In genomic region chr20:325889-326644, GRCh38 we compare ENCODE assay signal across 8 cellular contexts. TPM values are rescaled to one million over a fixed set of nuclear protein-coding genes. Genes with fewer than 3 reads are reported as not detected.
DNase-seq lines count a peak whose midpoint lies in the region; ATAC-seq and TF ChIP-seq lines count a peak whose summit lies in the region.

No MANE protein-coding gene starts in this region.

- no peaks in the 10 kb centered on the region for H3K27me3 Mint-ChIP-seq in activated T-cell treated with anti-CD3 and anti-CD28 coated beads, Interleukin-2, amount 50 U/mL, for 72 hours (ENCODE audit: low read depth)

- peak; percentile 3 for ATAC-seq in HG02938 (IDR thresholded peaks at IDR 0.05; ENCODE audit: unreplicated experiment)
- peak; percentile 3 to 5 for ATAC-seq in activated T-cell treated with anti-CD3 and anti-CD28 coated beads, Interleukin-2, amount 50 U/mL, for 72 hours (replicated peaks in 1 of 2)

- TF ChIP-seq CTCF in testis (IDR thresholded peaks at IDR 0.05), result no peak

- DNase-seq in Daoy (ENCODE audit: low read depth) (peak; percentile 76), NCI-H748 treated with DMSO at 0.1 percent for 48 hours (lab: John Stamatoyannopoulos, UW) (peak; percentile 49), fibroblast of gingiva (ENCODE audit: low read depth) (peak; percentile 64), testis (peak; percentile 69), GF-D8 (lab: John Stamatoyannopoulos, UW) (no peak)
- peak; percentile 64 to 68 for DNase-seq in activated T-cell treated with anti-CD3 and anti-CD28 coated beads, Interleukin-2, amount 50 U/mL, for 72 hours

- peak overlapping the region; percentile 88 to 91 for H3K4me3 Mint-ChIP-seq in activated T-cell treated with anti-CD3 and anti-CD28 coated beads, Interleukin-2, amount 50 U/mL, for 72 hours

- intact Hi-C loops in testis (cut with DNase I; ENCODE audit: low total_unique reads), result loop anchor here (10.0 kb wide), 1 partner anchor 51 kb away; no protein-coding TSS in a partner anchor

- H3K4me3 ChIP-seq in muscle layer of colon (ENCODE audit: low read depth in 1 of 2, low read length in 2 of 2) (peak overlapping the region; percentile 68 to 84), testis (peak overlapping the region; percentile 79 to 80)

- no peak for TF ChIP-seq POLR2A in testis (IDR thresholded peaks at IDR 0.05)

- H3K9ac ChIP-seq in muscle layer of colon (ENCODE audit: low read length), result no peak overlapping the region

- H3K4me1 ChIP-seq in muscle layer of colon (ENCODE audit: insufficient read depth, low read length) (peaks cover 33% of the 10 kb centered on the region), testis (peaks cover 45% of the 10 kb centered on the region)

- H3K27me3 ChIP-seq in muscle layer of colon (ENCODE audit: control insufficient read depth in 1 of 2, insufficient read depth in 2 of 2, low read length in 2 of 2) (no peaks in the 10 kb centered on the region), testis (no peaks in the 10 kb centered on the region)

- H3K9me3 ChIP-seq in muscle layer of colon (ENCODE audit: low read length) (no peaks in the 10 kb centered on the region), testis (no peaks in the 10 kb centered on the region)

- H3K4me1 Mint-ChIP-seq in activated T-cell treated with anti-CD3 and anti-CD28 coated beads, Interleukin-2, amount 50 U/mL, for 72 hours (ENCODE audit: low read depth), result peaks cover 39% of the 10 kb centered on the region

- WGBS in testis, 2 donors, result 0% methylated on average over 5 to 43 of the region's 103 CpGs

- peak overlapping the region; percentile 75 for H3K27ac ChIP-seq in muscle layer of colon (ENCODE audit: low read depth, low read length)
- peak overlapping the region; percentile 86 to 97 for H3K27ac ChIP-seq in testis

- H3K36me3 Mint-ChIP-seq in activated T-cell treated with anti-CD3 and anti-CD28 coated beads, Interleukin-2, amount 50 U/mL, for 72 hours (ENCODE audit: insufficient read depth in 2 of 2), result no peaks in the 10 kb centered on the region

- peak overlapping the region; percentile 27 for H3K27ac Mint-ChIP-seq in activated T-cell treated with anti-CD3 and anti-CD28 coated beads, Interleukin-2, amount 50 U/mL, for 72 hours

- H3K9me3 Mint-ChIP-seq in activated T-cell treated with anti-CD3 and anti-CD28 coated beads, Interleukin-2, amount 50 U/mL, for 72 hours, result no peaks in the 10 kb centered on the region

- H3K36me3 ChIP-seq in muscle layer of colon (ENCODE audit: insufficient read depth, low read length) (no peaks in the 10 kb centered on the region), testis (ENCODE audit: low read depth, missing control alignments) (no peaks in the 10 kb centered on the region)

RNA-seq across cellular contexts. Expression of gene SOX12, which starts 0.7 kb away (rescaled TPM):
- 1.1 and 1.5 TPM in 2 replicates for total RNA-seq in Daoy (2014; rRNA removed; shearing (Covaris generic))
- 10 to 100 TPM in 1 of 2 donors, 1 to 10 TPM in 1; 7.8 to 11.7 TPM for total RNA-seq in activated T-cell treated with anti-CD3 and anti-CD28 coated beads, Interleukin-2, amount 50 U/mL, for 72 hours
- 10 to 100 TPM; 19.2 to 23.8 TPM for total RNA-seq in testis
- polyA plus RNA-seq in testis (ENCODE audit: insufficient read depth, low read depth, low replicate concordance), result 13.4 TPM

RNA-seq across cellular contexts. Expression of gene NRSN2, which starts 20.8 kb away (rescaled TPM):
- 19.2 and 19.3 TPM in 2 replicates for total RNA-seq in Daoy (2014; rRNA removed; shearing (Covaris generic))
- 10 to 100 TPM; 12.9 to 14.7 TPM for total RNA-seq in activated T-cell treated with anti-CD3 and anti-CD28 coated beads, Interleukin-2, amount 50 U/mL, for 72 hours
- total RNA-seq in testis, result 10 to 100 TPM; 62.4 to 79.0 TPM
- 49.4 TPM for polyA plus RNA-seq in testis (ENCODE audit: insufficient read depth, low read depth, low replicate concordance)

RNA-seq across cellular contexts. Expression of gene ZCCHC3, which starts 28.7 kb away (rescaled TPM):
- total RNA-seq in Daoy (2014; rRNA removed; shearing (Covaris generic)), result 14.3 and 15.8 TPM in 2 replicates
- total RNA-seq in activated T-cell treated with anti-CD3 and anti-CD28 coated beads, Interleukin-2, amount 50 U/mL, for 72 hours, result 10 to 100 TPM; 21.3 to 21.6 TPM
- 10 to 100 TPM; 29.1 to 34.9 TPM for total RNA-seq in testis
- 21.2 TPM for polyA plus RNA-seq in testis (ENCODE audit: insufficient read depth, low read depth, low replicate concordance)

RNA-seq across cellular contexts. Expression of gene C20orf96, which starts 35.5 kb away (rescaled TPM):
- 0.51 and 0.57 TPM in 2 replicates for total RNA-seq in Daoy (2014; rRNA removed; shearing (Covaris generic))
- total RNA-seq in activated T-cell treated with anti-CD3 and anti-CD28 coated beads, Interleukin-2, amount 50 U/mL, for 72 hours, result 1 to 10 TPM; 6.4 to 9.4 TPM
- 10 to 100 TPM; 16.7 to 32.0 TPM for total RNA-seq in testis
- polyA plus RNA-seq in testis (ENCODE audit: insufficient read depth, low read depth, low replicate concordance), result 46.3 TPM

RNA-seq across cellular contexts. Expression of gene TRIB3, which starts 54.5 kb away (rescaled TPM):
- 11.2 and 16.3 TPM in 2 replicates for total RNA-seq in Daoy (2014; rRNA removed; shearing (Covaris generic))
- 100 to 1,000 TPM; 165 to 281 TPM for total RNA-seq in activated T-cell treated with anti-CD3 and anti-CD28 coated beads, Interleukin-2, amount 50 U/mL, for 72 hours
- 1 to 10 TPM; 2.9 to 3.6 TPM for total RNA-seq in testis
- polyA plus RNA-seq in testis (ENCODE audit: insufficient read depth, low read depth, low replicate concordance), result 2.8 TPM
